Comparison of ENCODE assay signal across 11 cellular contexts in genomic region chr17:60941028-60941427, GRCh38.
DNase-seq lines count a peak whose midpoint lies in the region; ATAC-seq and TF ChIP-seq lines count a peak whose summit lies in the region.
"Had no signal": no experiment of that assay in that cellular context is flagged by ENCODE, and none has a peak within 500 bp of the region (broad histone marks: within the 10 kb centered on the region; RNA-seq: fewer than 3 reads in every experiment).

No MANE protein-coding gene starts in this region.

- peak overlapping the region; percentile 80 for H2AFZ ChIP-seq in osteoblast (ENCODE audit: low read length)

- no peaks in the 10 kb centered on the region for H4K20me1 ChIP-seq in osteoblast (ENCODE audit: insufficient read depth, low read length)

- no peak overlapping the region for H3K27ac ChIP-seq in RWPE2 (ENCODE audit: poor library complexity, severe bottlenecking)
- peak overlapping the region; percentile 87 for H3K27ac ChIP-seq in osteoblast (ENCODE audit: low read depth, low read length)

- ATAC-seq in RWPE2 (ENCODE audit: low read depth), result peak; percentile 85
- ATAC-seq: activated T-helper 17 cell treated with anti-CD3 and anti-CD28 coated beads, Interleukin-2, amount 50 U/mL, for 72 hours; Panc1 had no signal

- DNase-seq in AG20443 (ENCODE audit: low spot score), result peak; percentile 74
- DNase-seq in RWPE2 (ENCODE audit: low spot score), result no peak
- DNase-seq in fibroblast of mammary gland (ENCODE audit: low read depth), result peak; percentile 97
- DNase-seq in osteoblast (ENCODE audit: insufficient read length, low spot score, missing footprints), result peak; percentile 46
- no peak for DNase-seq in activated effector memory CD4-positive, alpha-beta T cell treated with anti-CD3 and anti-CD28 coated beads, Interleukin-2, amount 50 U/mL, for 16 hours
- DNase-seq in activated CD4-positive, CD25-positive, alpha-beta regulatory T cell treated with anti-CD3 and anti-CD28 coated beads, Interleukin-2, amount 50 U/mL, for 72 hours, result no peak
- no peak for DNase-seq in stimulated activated CD4-positive, alpha-beta T cell treated with anti-CD3 and anti-CD28 coated beads, Interleukin-12 subunit alpha, Interleukin-12 subunit beta, amount 100 ng/mL, for 4 hours
- DNase-seq in HuH-7.5 (ENCODE audit: low spot score), result no peak
- DNase-seq: Caco-2 had no signal

- no peak overlapping the region for H3K4me3 ChIP-seq in RWPE2 (ENCODE audit: severe bottlenecking)
- H3K4me3 ChIP-seq in fibroblast of mammary gland (ENCODE audit: control insufficient read depth, low read depth, low read length), result no peak overlapping the region
- peak overlapping the region; percentile 24 for H3K4me3 ChIP-seq in osteoblast (ENCODE audit: insufficient read depth, low read length)

- H3K36me3 ChIP-seq in RWPE2 (ENCODE audit: low read depth), result no peaks in the 10 kb centered on the region; the same call in 1 of the 2 replicates
- no peaks in the 10 kb centered on the region for H3K36me3 ChIP-seq in osteoblast (ENCODE audit: insufficient read depth, low read length)

- peak overlapping the region; percentile 75 for H3K4me2 ChIP-seq in osteoblast (ENCODE audit: insufficient read depth, low read length)

- H3K9me3 ChIP-seq in RWPE2 (ENCODE audit: severe bottlenecking) (no peaks in the 10 kb centered on the region), osteoblast (ENCODE audit: low read depth, low read length) (no peaks in the 10 kb centered on the region)
- H3K9me3 ChIP-seq: Caco-2 had no signal

- H3K4me1 ChIP-seq in RWPE2 (ENCODE audit: insufficient read depth, poor library complexity, severe bottlenecking) (peaks cover 12% of the 10 kb centered on the region), osteoblast (ENCODE audit: insufficient read depth, low read length) (peaks cover 13% of the 10 kb centered on the region)
- H3K4me1 ChIP-seq: Caco-2 had no signal

- H3K79me2 ChIP-seq in osteoblast (ENCODE audit: insufficient read depth, low read length), result no peaks in the 10 kb centered on the region

- no peak for TF ChIP-seq CTCF in RWPE2 (IDR thresholded peaks at IDR 0.05; ENCODE audit: poor library complexity, severe bottlenecking)
- TF ChIP-seq CTCF in fibroblast of mammary gland (conservative IDR thresholded peaks at IDR 0.05; ENCODE audit: control insufficient read depth, insufficient read depth, low read depth, low read length), result no peak
- no peak for TF ChIP-seq CTCF in osteoblast (IDR thresholded peaks at IDR 0.05; ENCODE audit: extremely low read depth, low read depth, low read length)

- H3K27me3 ChIP-seq in RWPE2 (ENCODE audit: insufficient read depth, poor library complexity, severe bottlenecking), result no peaks in the 10 kb centered on the region
- H3K27me3 ChIP-seq in osteoblast (ENCODE audit: insufficient read depth, low read length), result no peaks in the 10 kb centered on the region

Comparison
In these comparisons a context has a peak if more than half of its experiments do, and no peak if none do; other contexts are left out.
1. DNase-seq: peak in AG20443 (single experiment), fibroblast of mammary gland (single experiment) and osteoblast (single experiment); none in RWPE2 (single experiment), activated effector memory CD4-positive, alpha-beta T cell treated with anti-CD3 and anti-CD28 coated beads, Interleukin-2, amount 50 U/mL, for 16 hours (single experiment), activated CD4-positive, CD25-positive, alpha-beta regulatory T cell treated with anti-CD3 and anti-CD28 coated beads, Interleukin-2, amount 50 U/mL, for 72 hours (single experiment), stimulated activated CD4-positive, alpha-beta T cell treated with anti-CD3 and anti-CD28 coated beads, Interleukin-12 subunit alpha, Interleukin-12 subunit beta, amount 100 ng/mL, for 4 hours (single experiment) and HuH-7.5 (single experiment).